In the genomic region with DNA sequence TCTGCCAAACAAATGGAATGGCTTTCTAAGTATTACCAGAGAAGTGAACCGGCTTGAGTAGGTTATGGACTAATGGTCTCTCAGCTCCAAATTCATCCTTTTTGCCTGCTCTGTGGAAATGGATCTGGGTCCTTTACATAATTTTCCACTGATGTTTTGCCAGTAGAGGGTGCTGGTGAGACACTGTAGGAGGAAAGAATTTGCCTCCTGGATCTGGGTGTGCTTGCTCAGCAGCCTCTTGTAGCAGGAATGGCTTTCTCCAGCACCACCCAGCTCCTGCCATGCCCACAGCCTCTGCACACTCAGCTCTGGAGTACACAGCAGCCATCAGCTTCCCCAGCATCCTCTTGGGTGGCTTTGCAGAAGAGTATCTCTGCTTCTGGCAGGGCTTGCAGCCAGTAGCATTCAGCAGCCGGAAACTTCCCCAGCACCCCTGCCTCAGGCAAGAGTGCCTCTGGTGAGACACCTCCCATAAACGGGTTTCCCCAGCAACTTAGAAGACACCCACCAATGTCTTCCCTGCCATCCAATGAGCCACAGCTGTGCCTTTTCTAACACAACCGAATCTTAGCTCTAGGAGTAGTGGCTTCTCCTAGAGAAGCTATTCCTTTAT, we compare ENCODE assay signal across 9 cellular contexts.
A peak's percentile ranks its signal among the peaks of the same experiment; 100 is the strongest.
DNase-seq lines count a peak whose midpoint lies in the region; ATAC-seq lines count a peak whose summit lies in the region.
"Had no signal": no experiment of that assay in that cellular context is flagged by ENCODE, and none has a peak within 500 bp of the region (broad histone marks: within the 10 kb centered on the region; RNA-seq: fewer than 3 reads in every experiment).

No MANE protein-coding gene starts in this region.

- H3K4me3 ChIP-seq in naive thymus-derived CD4-positive, alpha-beta T cell (ENCODE audit: low read length) = no peak overlapping the region

- ATAC-seq in GM19467 (IDR thresholded peaks at IDR 0.05; ENCODE audit: unreplicated experiment) = no peak
- no peak for ATAC-seq in naive thymus-derived CD4-positive, alpha-beta T cell

- no peak overlapping the region for H3K27ac Mint-ChIP-seq in naive thymus-derived CD4-positive, alpha-beta T cell
- H3K27ac Mint-ChIP-seq: CD4-positive, CD25-positive, alpha-beta regulatory T cell had no signal

- H3K4me1 ChIP-seq in naive thymus-derived CD4-positive, alpha-beta T cell (ENCODE audit: control insufficient read depth in 2 of 2, insufficient read depth in 2 of 2, low read length in 2 of 2) = no peaks in the 10 kb centered on the region

- peaks cover 0 to 30% (median 16%) of the 10 kb centered on the region in 5 donors for H3K27me3 Mint-ChIP-seq in naive thymus-derived CD4-positive, alpha-beta T cell
- H3K27me3 Mint-ChIP-seq: CD4-positive, CD25-positive, alpha-beta regulatory T cell had no signal

- H3K4me1 Mint-ChIP-seq in naive thymus-derived CD4-positive, alpha-beta T cell = no peaks in the 10 kb centered on the region
- H3K4me1 Mint-ChIP-seq: CD4-positive, CD25-positive, alpha-beta regulatory T cell had no signal

- CTCF ChIA-PET in naive thymus-derived CD4-positive, alpha-beta T cell (lab: Charles Lee) = no interaction called here

- intact Hi-C loops in naive thymus-derived CD4-positive, alpha-beta T cell (cut with micrococcal nuclease) = loop anchor here in 1 of 2 donors (10.0 kb wide), 1 partner anchor 113 kb away; no protein-coding TSS in a partner anchor

- H3K4me3 Mint-ChIP-seq in naive thymus-derived CD4-positive, alpha-beta T cell = no peak overlapping the region
- H3K4me3 Mint-ChIP-seq: CD4-positive, CD25-positive, alpha-beta regulatory T cell had no signal

- POLR2A ChIA-PET in naive thymus-derived CD4-positive, alpha-beta T cell (lab: Charles Lee) = no interaction called here

- in situ Hi-C loops in KBM-7 (cut with MboI; ENCODE audit: low pct_unique_long_range_greater_than_20kb, low sequenced_read_pairs) = no loop called here

- H3K27ac ChIP-seq in naive thymus-derived CD4-positive, alpha-beta T cell (ENCODE audit: low read depth, low read length) = no peak overlapping the region

- H3K9me3 ChIP-seq in naive thymus-derived CD4-positive, alpha-beta T cell (ENCODE audit: control insufficient read depth in 2 of 3, low read length in 3 of 3) = peaks cover 0 to 5% (median 0%) of the 10 kb centered on the region in 3 experiments

- peaks cover 0 to 3% (median 0%) of the 10 kb centered on the region in 5 donors for H3K36me3 Mint-ChIP-seq in naive thymus-derived CD4-positive, alpha-beta T cell
- H3K36me3 Mint-ChIP-seq: CD4-positive, CD25-positive, alpha-beta regulatory T cell had no signal

- H3K27me3 ChIP-seq in naive thymus-derived CD4-positive, alpha-beta T cell (ENCODE audit: control insufficient read depth in 2 of 2, insufficient read depth in 2 of 2, low read length in 2 of 2) = no peaks in the 10 kb centered on the region

- DNase-seq in NCI-H2227 (lab: John Stamatoyannopoulos, UW; ENCODE audit: unreplicated experiment) (peak; percentile 27), NCI-H2227 treated with DMSO at 0.1 percent for 48 hours (lab: John Stamatoyannopoulos, UW) (no peak), KBM-7 (peak; percentile 53), SKM-1 treated with dmso at 0.1 percent for 144 hours (lab: John Stamatoyannopoulos, UW; ENCODE audit: unreplicated experiment) (peak; percentile 43), iPS-NIHi7 (ENCODE audit: extremely low spot score) (peak; percentile 85)
- no peak for DNase-seq in naive thymus-derived CD4-positive, alpha-beta T cell
- DNase-seq in activated effector memory CD4-positive, alpha-beta T cell treated with Interleukin-2 at 50 U/mL for 16 hours = no peak

- peaks cover 0 to 5% (median 2%) of the 10 kb centered on the region in 11 donors for H3K9me3 Mint-ChIP-seq in naive thymus-derived CD4-positive, alpha-beta T cell

- H3K36me3 ChIP-seq in naive thymus-derived CD4-positive, alpha-beta T cell (ENCODE audit: control insufficient read depth in 2 of 3, insufficient read depth in 3 of 3, low read length in 3 of 3) = no peaks in the 10 kb centered on the region

Comparison
In these comparisons a context has a peak if more than half of its experiments do, and no peak if none do; other contexts are left out.
1. DNase-seq: peak in NCI-H2227 (single experiment), KBM-7 (single experiment), SKM-1 treated with dmso at 0.1 percent for 144 hours (single experiment) and iPS-NIHi7 (single experiment); none in NCI-H2227 treated with DMSO at 0.1 percent for 48 hours (single experiment), naive thymus-derived CD4-positive, alpha-beta T cell (0 of 9) and activated effector memory CD4-positive, alpha-beta T cell treated with Interleukin-2 at 50 U/mL for 16 hours (single experiment).